In genomic region chr3:65979731-65980130, GRCh38 we compare ENCODE assay signal across 15 cellular contexts. TPM values are rescaled to one million over a fixed set of nuclear protein-coding genes. Genes with fewer than 3 reads are reported as not detected.
A peak's percentile ranks its signal among the peaks of the same experiment; 100 is the strongest.
DNase-seq lines count a peak whose midpoint lies in the region; ATAC-seq and TF ChIP-seq lines count a peak whose summit lies in the region.
"Had no signal": no experiment of that assay in that cellular context is flagged by ENCODE, and none has a peak within 500 bp of the region (broad histone marks: within the 10 kb centered on the region; RNA-seq: fewer than 3 reads in every experiment).

No MANE protein-coding gene starts in this region.

- H4K20me1 ChIP-seq in PC-9 (ENCODE audit: insufficient read depth) = no peaks in the 10 kb centered on the region

- TF ChIP-seq CTCF in PC-9 (conservative IDR thresholded peaks at IDR 0.05) = no peak

- no peaks in the 10 kb centered on the region for H3K9me2 ChIP-seq in PC-9 (ENCODE audit: insufficient read depth)

- POLR2A ChIA-PET in PC-9 (lab: Charles Lee; ENCODE audit: unreplicated experiment) = interaction anchor here (0.6 kb wide), 1 partner anchor 160 kb away, joined by 3 read pairs; no protein-coding TSS in a partner anchor

- no peak overlapping the region for H2AFZ ChIP-seq in PC-9

- no peaks in the 10 kb centered on the region for H3K27me3 ChIP-seq in skeletal muscle tissue (ENCODE audit: control insufficient read depth in 3 of 3, insufficient read depth in 3 of 3, low read length in 3 of 3)
- no peaks in the 10 kb centered on the region for H3K27me3 ChIP-seq in PC-9 (ENCODE audit: insufficient read depth, low read depth)
- H3K27me3 ChIP-seq: foreskin keratinocyte, MG63 had no signal

- no TSS peak for BruUV-seq in PC-9 (replicated peaks; lab: Mats Ljungman, UMichigan)

- peaks cover 5% of the 10 kb centered on the region; the same call in 1 of the 2 replicates for H3K79me2 ChIP-seq in PC-9 (ENCODE audit: low read depth)

- peak overlapping the region; percentile 48 for H3K27ac ChIP-seq in skeletal muscle tissue (ENCODE audit: low read depth, low read length)
- no peak overlapping the region for H3K27ac ChIP-seq in PC-9
- H3K27ac ChIP-seq: foreskin keratinocyte, HL-60 had no signal

- ATAC-seq in GM21529 (IDR thresholded peaks at IDR 0.05; ENCODE audit: unreplicated experiment) = no peak
- ATAC-seq: activated naive CD4-positive, alpha-beta T cell treated with anti-CD3 and anti-CD28 coated beads, Interleukin-2, amount 50 U/mL, for 72 hours; foreskin keratinocyte had no signal

- H3K4me2 ChIP-seq in PC-9 = no peak overlapping the region

- H3F3A ChIP-seq in PC-9 (ENCODE audit: insufficient read depth, low read depth) = no peaks in the 10 kb centered on the region

- H3K36me3 ChIP-seq in skeletal muscle tissue (ENCODE audit: control insufficient read depth in 3 of 3, insufficient read depth in 3 of 3, low read length in 3 of 3) = no peaks in the 10 kb centered on the region
- H3K36me3 ChIP-seq in PC-9 (ENCODE audit: low read depth) = no peaks in the 10 kb centered on the region
- H3K36me3 ChIP-seq: MG63 had no signal

- H3K4me1 ChIP-seq in skeletal muscle tissue (ENCODE audit: control insufficient read depth in 3 of 3, insufficient read depth in 3 of 3, low read length in 3 of 3) = peaks cover 2 to 5% (median 3%) of the 10 kb centered on the region in 3 donors
- H3K4me1 ChIP-seq in PC-9 (replicated peaks; ENCODE audit: insufficient read depth) = no peaks in the 10 kb centered on the region
- H3K4me1 ChIP-seq: foreskin keratinocyte had no signal

- H3K9me3 ChIP-seq in skeletal muscle tissue (ENCODE audit: control insufficient read depth in 3 of 3, low read length in 3 of 3) (no peaks in the 10 kb centered on the region), PC-9 (ENCODE audit: insufficient read depth, low read depth) (no peaks in the 10 kb centered on the region)
- H3K9me3 ChIP-seq: MG63 had no signal

- DNase-seq in EH (ENCODE audit: low read depth) (peak; percentile 90), NCI-H226 (peak; percentile 20), fibroblast of peridontal ligament (ENCODE audit: extremely low read depth) (peak; percentile 43), SKM-1 treated with dmso at 0.1 percent for 144 hours (lab: John Stamatoyannopoulos, UW; ENCODE audit: unreplicated experiment) (no peak), PC-9 (no peak)
- DNase-seq in stimulated activated CD4-positive, alpha-beta T cell treated with anti-CD3 and anti-CD28 coated beads, Interleukin-1b, Interleukin-23, amount 100 ng/mL, for 48 hours = no peak
- DNase-seq: CD4-positive, alpha-beta memory T cell; GF-D8; MG63 had no signal

- CTCF ChIA-PET in PC-9 (lab: Charles Lee) = no interaction called here

- intact Hi-C loops in PC-9 (cut with micrococcal nuclease; ENCODE audit: unreplicated experiment) = no loop called here

- H3K4me3 ChIP-seq in skeletal muscle tissue (ENCODE audit: low read length in 3 of 3) (no peak overlapping the region), PC-9 (no peak overlapping the region)
- H3K4me3 ChIP-seq: MG63, SK-N-MC had no signal

- H3K9ac ChIP-seq in skeletal muscle tissue (ENCODE audit: low read depth in 1 of 3, low read length in 3 of 3) = no peak overlapping the region

RNA-seq across cellular contexts. Expression of gene MAGI1, which starts 59.0 kb away (rescaled TPM):
- total RNA-seq in skeletal muscle tissue (23.5 TPM), PC-9 (2021) (23.3 and 24.1 TPM in 2 replicates)

Comparison
In these comparisons a context has a peak if more than half of its experiments do, and no peak if none do; other contexts are left out.
1. DNase-seq: peak in EH (single experiment), NCI-H226 (single experiment) and fibroblast of peridontal ligament (single experiment); none in SKM-1 treated with dmso at 0.1 percent for 144 hours (single experiment), stimulated activated CD4-positive, alpha-beta T cell treated with anti-CD3 and anti-CD28 coated beads, Interleukin-1b, Interleukin-23, amount 100 ng/mL, for 48 hours (single experiment) and PC-9 (0 of 2).